ENCODE assay signal across 19 cellular contexts in the genomic region with DNA sequence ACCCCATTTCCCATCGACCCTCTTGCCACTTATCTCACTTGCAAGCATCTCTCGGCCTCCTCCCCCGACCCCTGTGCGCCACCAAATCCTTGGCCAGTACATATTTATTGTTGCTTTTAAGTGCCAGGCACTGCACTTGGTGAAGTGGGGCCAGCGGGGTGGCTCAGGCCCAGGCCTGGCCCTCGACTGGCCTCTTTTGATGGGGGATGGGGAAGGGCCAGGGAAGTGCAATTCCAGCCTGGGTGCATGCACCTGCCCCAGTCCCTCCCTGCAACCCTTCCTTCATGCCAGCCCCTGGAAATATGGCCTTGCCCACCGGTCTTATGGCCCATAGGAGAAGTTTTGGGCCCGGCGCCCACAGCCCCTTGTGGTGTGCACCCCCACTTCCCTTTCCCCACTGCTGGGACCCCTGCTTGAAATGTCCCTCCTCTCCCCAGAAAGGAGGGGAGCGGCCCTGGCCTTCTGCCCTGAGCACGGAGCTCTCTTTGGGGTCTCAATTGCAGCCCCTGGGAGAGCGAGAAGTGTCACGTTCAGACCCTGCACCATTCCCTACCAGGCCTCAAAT. TPM values are rescaled to one million over a fixed set of nuclear protein-coding genes. Genes with fewer than 3 reads are reported as not detected.
A peak's percentile ranks its signal among the peaks of the same experiment; 100 is the strongest.
DNase-seq lines count a peak whose midpoint lies in the region; ATAC-seq and TF ChIP-seq lines count a peak whose summit lies in the region.
"Had no signal": no experiment of that assay in that cellular context is flagged by ENCODE, and none has a peak within 500 bp of the region (broad histone marks: within the 10 kb centered on the region; RNA-seq: fewer than 3 reads in every experiment).

No MANE protein-coding gene starts in this region.

- CTCF ChIA-PET in RWPE1 (lab: Yijun Ruan, JAX) (no interaction called here), WTC11 (lab: Charles Lee) (interaction anchor here (0.7 to 4.6 kb wide), 8 partner anchors 26 to 80 kb away, joined by 3 to 74 read pairs (median 5); no protein-coding TSS in a partner anchor)

- H3K9ac ChIP-seq in BLaER1 treated with 17β-estradiol and CSF1 and Interleukin-3, amounts not matched to agents 10 nM and 100 nM = 0 out of 22 replicates have a peak overlapping the region, but pooled peaks of 1 of the 11 experiments have one; percentile 4
- H3K9ac ChIP-seq in iPS-15b (ENCODE audit: low read depth, low read length) = peak overlapping the region; percentile 70
- H3K9ac ChIP-seq: KMS-11 had no signal

- H3K4me1 Mint-ChIP-seq in WTC11 = peaks cover 7% of the 10 kb centered on the region

- H3K4me3 ChIP-seq in BLaER1 treated with 17β-estradiol and CSF1 and Interleukin-3, amounts not matched to agents 10 nM and 100 nM = no peak overlapping the region
- no peak overlapping the region for H3K4me3 ChIP-seq in iPS-15b (ENCODE audit: low read depth, low read length)
- H3K4me3 ChIP-seq in suprapubic skin = peak overlapping the region; percentile 2

- peaks cover 0 to 33% (median 4%) of the 10 kb centered on the region in 11 experiments; a peak in 7 of 22 replicates for H4K20me1 ChIP-seq in BLaER1 treated with 17β-estradiol and CSF1 and Interleukin-3, amounts not matched to agents 10 nM and 100 nM

- DNase-seq in RWPE1 (ENCODE audit: low spot score) (no peak), suprapubic skin (ENCODE audit: low spot score in 2 of 2) (no peak), WTC11 (ENCODE audit: low spot score) (no peak), activated gamma-delta T cell treated with Interleukin-2 at 50 U/mL for 16 hours (no peak)
- DNase-seq: activated CD8-positive, alpha-beta memory T cell treated with anti-CD3 and anti-CD28 coated beads for 24 hours; activated naive CD4-positive, alpha-beta T cell treated with anti-CD3 and anti-CD28 coated beads for 36 hours; activated T-cell treated with anti-CD3 and anti-CD28 coated beads, Interleukin-2, amount 50 U/mL, for 4 hours; hippocampal formation; mammary epithelial cell; NCI-H187 treated with DMSO at 0.1 percent for 48 hours; NCI-H748 treated with DMSO at 0.1 percent for 48 hours; occipital lobe; SHP77; stimulated activated CD8-positive, alpha-beta memory T cell treated with anti-CD3 and anti-CD28 coated beads, Interleukin-4, amount 100 ng/mL, for 48 hours had no signal

- H3K9me3 ChIP-seq in BLaER1 treated with 17β-estradiol and CSF1 and Interleukin-3, amounts not matched to agents 10 nM and 100 nM (replicated peaks in 1 of 11) = no peaks in the 10 kb centered on the region
- no peaks in the 10 kb centered on the region for H3K9me3 ChIP-seq in iPS-15b (ENCODE audit: control insufficient read depth, insufficient read depth, low read length)
- no peaks in the 10 kb centered on the region for H3K9me3 ChIP-seq in suprapubic skin

- WGBS in suprapubic skin = 87% methylated on average over 12 of the region's 13 CpGs

- no peak overlapping the region for H3K27ac ChIP-seq in BLaER1 treated with 17β-estradiol and CSF1 and Interleukin-3, amounts not matched to agents 10 nM and 100 nM
- peak overlapping the region; percentile 64 for H3K27ac ChIP-seq in RWPE1
- no peak overlapping the region for H3K27ac ChIP-seq in suprapubic skin
- H3K27ac ChIP-seq: KMS-11 had no signal

- no peaks in the 10 kb centered on the region for H3K9me3 Mint-ChIP-seq in WTC11
- H3K9me3 Mint-ChIP-seq: activated naive CD4-positive, alpha-beta T cell treated with anti-CD3 and anti-CD28 coated beads for 36 hours; activated T-cell treated with anti-CD3 and anti-CD28 coated beads, Interleukin-2, amount 50 U/mL, for 4 hours; CD8-positive, alpha-beta T cell had no signal

- TF ChIP-seq CTCF in RWPE1 (conservative IDR thresholded peaks at IDR 0.05; ENCODE audit: low read depth) = no peak
- no peak for TF ChIP-seq CTCF in suprapubic skin (IDR thresholded peaks at IDR 0.05)
- TF ChIP-seq CTCF in WTC11 (IDR thresholded peaks at IDR 0.05) = no peak

- no peak overlapping the region for H3K27ac Mint-ChIP-seq in WTC11
- H3K27ac Mint-ChIP-seq: activated naive CD4-positive, alpha-beta T cell treated with anti-CD3 and anti-CD28 coated beads for 36 hours; CD8-positive, alpha-beta T cell had no signal

- no peak for TF ChIP-seq EP300 in suprapubic skin (IDR thresholded peaks at IDR 0.05)

- ATAC-seq in WTC11 = no peak
- ATAC-seq in GM18868 (IDR thresholded peaks at IDR 0.05; ENCODE audit: unreplicated experiment) = no peak
- ATAC-seq: activated T-cell treated with anti-CD3 and anti-CD28 coated beads, Interleukin-2, amount 50 U/mL, for 4 hours; CD8-positive, alpha-beta T cell had no signal

- H3K27me3 ChIP-seq in BLaER1 treated with 17β-estradiol and CSF1 and Interleukin-3, amounts not matched to agents 10 nM and 100 nM = no peaks in the 10 kb centered on the region
- no peaks in the 10 kb centered on the region for H3K27me3 ChIP-seq in iPS-15b (ENCODE audit: control insufficient read depth, insufficient read depth, low read length)
- H3K27me3 ChIP-seq in suprapubic skin = no peaks in the 10 kb centered on the region

- no peak overlapping the region for H3K4me3 Mint-ChIP-seq in WTC11
- H3K4me3 Mint-ChIP-seq: activated naive CD4-positive, alpha-beta T cell treated with anti-CD3 and anti-CD28 coated beads for 36 hours; activated T-cell treated with anti-CD3 and anti-CD28 coated beads, Interleukin-2, amount 50 U/mL, for 4 hours; CD8-positive, alpha-beta T cell had no signal

- POLR2A ChIA-PET in RWPE1 (lab: Yijun Ruan, JAX; ENCODE audit: low non-redundant PET) = no interaction called here
- POLR2A ChIA-PET in WTC11 (lab: Charles Lee) = no interaction called here

- peaks cover 4 to 29% (median 17%) of the 10 kb centered on the region in 11 experiments; a peak in 20 of 22 replicates for H3K36me3 ChIP-seq in BLaER1 treated with 17β-estradiol and CSF1 and Interleukin-3, amounts not matched to agents 10 nM and 100 nM
- H3K36me3 ChIP-seq in iPS-15b (ENCODE audit: control insufficient read depth, insufficient read depth, low read length) (peaks cover 15% of the 10 kb centered on the region), suprapubic skin (peaks cover 15% of the 10 kb centered on the region)

- H3K36me3 Mint-ChIP-seq in WTC11 = no peaks in the 10 kb centered on the region

- H3K4me1 ChIP-seq in BLaER1 treated with 17β-estradiol and CSF1 and Interleukin-3, amounts not matched to agents 10 nM and 100 nM = peaks cover 12 to 29% (median 21%) of the 10 kb centered on the region in 10 experiments
- peaks cover 4% of the 10 kb centered on the region for H3K4me1 ChIP-seq in iPS-15b (ENCODE audit: control insufficient read depth, insufficient read depth, low read length)
- peaks cover 47% of the 10 kb centered on the region for H3K4me1 ChIP-seq in suprapubic skin

- peak overlapping the region in 8 of 11 experiments; percentile 2 to 70 (median 64); a peak in 13 of 22 replicates for H3K4me2 ChIP-seq in BLaER1 treated with 17β-estradiol and CSF1 and Interleukin-3, amounts not matched to agents 10 nM and 100 nM
- H3K4me2 ChIP-seq: KMS-11 had no signal

- no peaks in the 10 kb centered on the region for H3K27me3 Mint-ChIP-seq in WTC11 (ENCODE audit: low read depth)

- no peak for TF ChIP-seq POLR2A in suprapubic skin (IDR thresholded peaks at IDR 0.05)

TF ChIP-seq in WTC11, 78 proteins besides CTCF, POLR2A, EP300 and RAD21 (continues in another document):
- TF ChIP-seq, protein P1, sequence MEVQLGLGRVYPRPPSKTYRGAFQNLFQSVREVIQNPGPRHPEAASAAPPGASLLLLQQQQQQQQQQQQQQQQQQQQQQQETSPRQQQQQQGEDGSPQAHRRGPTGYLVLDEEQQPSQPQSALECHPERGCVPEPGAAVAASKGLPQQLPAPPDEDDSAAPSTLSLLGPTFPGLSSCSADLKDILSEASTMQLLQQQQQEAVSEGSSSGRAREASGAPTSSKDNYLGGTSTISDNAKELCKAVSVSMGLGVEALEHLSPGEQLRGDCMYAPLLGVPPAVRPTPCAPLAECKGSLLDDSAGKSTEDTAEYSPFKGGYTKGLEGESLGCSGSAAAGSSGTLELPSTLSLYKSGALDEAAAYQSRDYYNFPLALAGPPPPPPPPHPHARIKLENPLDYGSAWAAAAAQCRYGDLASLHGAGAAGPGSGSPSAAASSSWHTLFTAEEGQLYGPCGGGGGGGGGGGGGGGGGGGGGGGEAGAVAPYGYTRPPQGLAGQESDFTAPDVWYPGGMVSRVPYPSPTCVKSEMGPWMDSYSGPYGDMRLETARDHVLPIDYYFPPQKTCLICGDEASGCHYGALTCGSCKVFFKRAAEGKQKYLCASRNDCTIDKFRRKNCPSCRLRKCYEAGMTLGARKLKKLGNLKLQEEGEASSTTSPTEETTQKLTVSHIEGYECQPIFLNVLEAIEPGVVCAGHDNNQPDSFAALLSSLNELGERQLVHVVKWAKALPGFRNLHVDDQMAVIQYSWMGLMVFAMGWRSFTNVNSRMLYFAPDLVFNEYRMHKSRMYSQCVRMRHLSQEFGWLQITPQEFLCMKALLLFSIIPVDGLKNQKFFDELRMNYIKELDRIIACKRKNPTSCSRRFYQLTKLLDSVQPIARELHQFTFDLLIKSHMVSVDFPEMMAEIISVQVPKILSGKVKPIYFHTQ (CRISPR knock-in tag; IDR thresholded peaks at IDR 0.05) = no peak
- no peak for TF ChIP-seq TP53 (CRISPR knock-in tag; IDR thresholded peaks at IDR 0.05)
- TF ChIP-seq ZNF263 (CRISPR knock-in tag; IDR thresholded peaks at IDR 0.05; ENCODE audit: low read depth) = no peak
- TF ChIP-seq, protein P2, sequence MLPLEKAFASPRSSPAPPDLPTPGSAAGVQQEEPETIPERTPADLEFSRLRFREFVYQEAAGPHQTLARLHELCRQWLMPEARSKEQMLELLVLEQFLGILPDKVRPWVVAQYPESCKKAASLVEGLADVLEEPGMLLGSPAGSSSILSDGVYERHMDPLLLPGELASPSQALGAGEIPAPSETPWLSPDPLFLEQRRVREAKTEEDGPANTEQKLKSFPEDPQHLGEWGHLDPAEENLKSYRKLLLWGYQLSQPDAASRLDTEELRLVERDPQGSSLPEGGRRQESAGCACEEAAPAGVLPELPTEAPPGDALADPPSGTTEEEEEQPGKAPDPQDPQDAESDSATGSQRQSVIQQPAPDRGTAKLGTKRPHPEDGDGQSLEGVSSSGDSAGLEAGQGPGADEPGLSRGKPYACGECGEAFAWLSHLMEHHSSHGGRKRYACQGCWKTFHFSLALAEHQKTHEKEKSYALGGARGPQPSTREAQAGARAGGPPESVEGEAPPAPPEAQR (CRISPR knock-in tag; IDR thresholded peaks at IDR 0.05) = no peak
- no peak for TF ChIP-seq ZNF671 (CRISPR knock-in tag; IDR thresholded peaks at IDR 0.05)
- TF ChIP-seq NFATC4 (CRISPR knock-in tag; IDR thresholded peaks at IDR 0.05) = no peak

RNA-seq across cellular contexts. Expression of a gene that starts 0.8 kb away (rescaled TPM):
- 10 to 100 TPM in 3 of 4 donors, 1 to 10 TPM in 1; 5.1 to 41.4 (median 29.0) TPM for total RNA-seq in suprapubic skin
- total RNA-seq in WTC11 (2021) = 0.85 to 1.1 TPM (median 0.94 TPM) in 3 replicates
- total RNA-seq: occipital lobe had no signal
